ENCODE assay signal across 19 cellular contexts in the genomic region with DNA sequence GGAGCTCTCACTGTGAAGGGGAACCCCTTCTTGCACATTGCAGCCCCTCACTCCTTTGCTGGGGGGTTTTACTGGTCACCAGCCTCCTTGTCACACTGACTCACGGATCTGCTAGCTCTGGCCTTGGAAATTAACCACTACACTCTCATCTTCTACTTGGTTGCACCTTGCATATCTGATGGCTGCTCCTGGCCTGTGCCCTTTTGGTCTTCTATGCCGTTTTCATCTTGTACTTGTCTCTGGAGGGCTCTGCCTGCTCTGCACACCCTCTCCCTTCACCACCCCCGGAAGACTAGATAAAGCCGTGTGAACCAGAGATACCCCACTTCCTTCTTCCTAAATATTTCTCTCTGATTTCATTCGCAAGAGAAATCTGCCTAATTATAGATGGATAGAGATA. TPM values are rescaled to one million over a fixed set of nuclear protein-coding genes. Genes with fewer than 3 reads are reported as not detected.
A peak's percentile ranks its signal among the peaks of the same experiment; 100 is the strongest.
DNase-seq lines count a peak whose midpoint lies in the region; ATAC-seq and TF ChIP-seq lines count a peak whose summit lies in the region.
"Had no signal": no experiment of that assay in that cellular context is flagged by ENCODE, and none has a peak within 500 bp of the region (broad histone marks: within the 10 kb centered on the region; RNA-seq: fewer than 3 reads in every experiment).

No MANE protein-coding gene starts in this region.

- peak; percentile 76 for ATAC-seq in DND-41 (ENCODE audit: insufficient read depth, low read depth)
- ATAC-seq: gastroesophageal sphincter, HCT116 had no signal

- POLR2A ChIA-PET in OCI-LY7 (lab: Charles Lee): interaction anchor here (0.9 kb wide), 2 partner anchors 8 to 26 kb away, joined by 5 to 6 read pairs; no protein-coding TSS in a partner anchor

- H3K4me1 Mint-ChIP-seq in activated T-helper 2 cell treated with anti-CD3 and anti-CD28 coated beads, Interferon-gamma antibody, Interleukin-2, Interleukin-4, amounts not matched to agents 10 μg/mL and 5 μg/mL and 100 μg/mL, durations not matched to agents 14 hours and 24 hours and 36 hours (ENCODE audit: low read depth): peaks cover 62% of the 10 kb centered on the region
- peaks cover 52% of the 10 kb centered on the region for H3K4me1 Mint-ChIP-seq in neural progenitor cell

- H3K9me2 ChIP-seq in OCI-LY7 (ENCODE audit: insufficient read depth, low read length): no peaks in the 10 kb centered on the region

- H3K27ac ChIP-seq in DND-41 (ENCODE audit: low read length) (peak overlapping the region; percentile 84), OCI-LY7 (ENCODE audit: low read depth, low read length, poor library complexity, severe bottlenecking) (no peak overlapping the region), neural progenitor cell (no peak overlapping the region)
- H3K27ac ChIP-seq: BLaER1, gastroesophageal sphincter, left ventricle myocardium inferior, parathyroid adenoma had no signal

- H3F3A ChIP-seq in neural progenitor cell (ENCODE audit: low read depth): peaks cover 5% of the 10 kb centered on the region

- H3K36me3 Mint-ChIP-seq in activated T-helper 2 cell treated with anti-CD3 and anti-CD28 coated beads, Interferon-gamma antibody, Interleukin-2, Interleukin-4, amounts not matched to agents 10 μg/mL and 5 μg/mL and 100 μg/mL, durations not matched to agents 14 hours and 24 hours and 36 hours (ENCODE audit: low read depth): peaks cover 64% of the 10 kb centered on the region
- H3K36me3 Mint-ChIP-seq in neural progenitor cell: peaks cover 7% of the 10 kb centered on the region

- TF ChIP-seq CTCF in DND-41 (IDR thresholded peaks at IDR 0.05; ENCODE audit: borderline replicate concordance, extremely low read depth, low read length, poor library complexity, severe bottlenecking): no peak
- TF ChIP-seq CTCF in OCI-LY7 (conservative IDR thresholded peaks at IDR 0.05; ENCODE audit: low read length): no peak
- TF ChIP-seq CTCF in neural progenitor cell (IDR thresholded peaks at IDR 0.05): no peak

- peaks cover 10% of the 10 kb centered on the region for H3K9me3 Mint-ChIP-seq in activated T-helper 2 cell treated with anti-CD3 and anti-CD28 coated beads, Interferon-gamma antibody, Interleukin-2, Interleukin-4, amounts not matched to agents 10 μg/mL and 5 μg/mL and 100 μg/mL, durations not matched to agents 14 hours and 24 hours and 36 hours
- H3K9me3 Mint-ChIP-seq in neural progenitor cell: peaks cover 6% of the 10 kb centered on the region

- DNase-seq in DND-41 (no peak), OCI-LY7 (ENCODE audit: low spot score) (peak; percentile 33), neural progenitor cell (ENCODE audit: low spot score) (no peak), HuH-7.5 (ENCODE audit: low spot score) (no peak), Kasumi-1 (lab: John Stamatoyannopoulos, UW) (no peak), OCI-M2 (lab: John Stamatoyannopoulos, UW; ENCODE audit: unreplicated experiment) (no peak)
- DNase-seq in activated T-helper 2 cell treated with anti-CD3 and anti-CD28 coated beads, Interferon-gamma antibody, Interleukin-2, Interleukin-4, amounts not matched to agents 10 μg/mL and 5 μg/mL and 100 μg/mL, durations not matched to agents 14 hours and 24 hours and 36 hours (ENCODE audit: low spot score): no peak
- DNase-seq: amniotic stem cell, DMS53, left ventricle myocardium inferior, NCI-H345, SIG-M5 had no signal

- H3K36me3 ChIP-seq in DND-41 (ENCODE audit: insufficient read depth, low read length): peaks cover 23% of the 10 kb centered on the region
- no peaks in the 10 kb centered on the region for H3K36me3 ChIP-seq in OCI-LY7 (ENCODE audit: insufficient read depth, low read length)
- no peaks in the 10 kb centered on the region for H3K36me3 ChIP-seq in neural progenitor cell
- H3K36me3 ChIP-seq: BLaER1, gastroesophageal sphincter, left ventricle myocardium inferior, thyroid gland had no signal

- H3K4me2 ChIP-seq in DND-41 (ENCODE audit: insufficient read depth, low read length) (peak overlapping the region; percentile 64), OCI-LY7 (ENCODE audit: low read length) (peak overlapping the region; percentile 19; the same call in 1 of the 2 replicates), neural progenitor cell (peak overlapping the region; percentile 51)
- H3K4me2 ChIP-seq: BLaER1 had no signal

- intact Hi-C loops in OCI-LY7 (cut with micrococcal nuclease; ENCODE audit: unreplicated experiment): no loop called here
- intact Hi-C loops in activated T-helper 2 cell treated with anti-CD3 and anti-CD28 coated beads, Interferon-gamma antibody, Interleukin-2, Interleukin-4, amounts not matched to agents 10 μg/mL and 5 μg/mL and 100 μg/mL, durations not matched to agents 14 hours and 24 hours and 36 hours (cut with micrococcal nuclease): loop anchor here (1.0 to 5.0 kb wide), 5 partner anchors 9 to 44 kb away; a partner anchor contains a TSS

- H3K79me2 ChIP-seq in DND-41 (ENCODE audit: insufficient read depth, low read length): peaks cover 87% of the 10 kb centered on the region
- H3K79me2 ChIP-seq in OCI-LY7 (ENCODE audit: insufficient read depth, low read depth, low read length): no peaks in the 10 kb centered on the region
- H3K79me2 ChIP-seq in neural progenitor cell (ENCODE audit: low read depth): no peaks in the 10 kb centered on the region
- H3K79me2 ChIP-seq: parathyroid adenoma had no signal

- H3K27ac Mint-ChIP-seq in activated T-helper 2 cell treated with anti-CD3 and anti-CD28 coated beads, Interferon-gamma antibody, Interleukin-2, Interleukin-4, amounts not matched to agents 10 μg/mL and 5 μg/mL and 100 μg/mL, durations not matched to agents 14 hours and 24 hours and 36 hours: peak overlapping the region; percentile 79
- H3K27ac Mint-ChIP-seq in neural progenitor cell: peak overlapping the region; percentile 94

- CTCF ChIA-PET in OCI-LY7 (lab: Charles Lee; ENCODE audit: unreplicated experiment): no interaction called here

- no peaks in the 10 kb centered on the region for H3K9me3 ChIP-seq in DND-41 (ENCODE audit: insufficient read depth, low read length, severe bottlenecking)
- no peaks in the 10 kb centered on the region for H3K9me3 ChIP-seq in OCI-LY7 (ENCODE audit: low read length)
- no peaks in the 10 kb centered on the region for H3K9me3 ChIP-seq in neural progenitor cell (ENCODE audit: low read depth)
- H3K9me3 ChIP-seq: BLaER1, gastroesophageal sphincter, left ventricle myocardium inferior, thyroid gland had no signal

- H3K27me3 Mint-ChIP-seq in activated T-helper 2 cell treated with anti-CD3 and anti-CD28 coated beads, Interferon-gamma antibody, Interleukin-2, Interleukin-4, amounts not matched to agents 10 μg/mL and 5 μg/mL and 100 μg/mL, durations not matched to agents 14 hours and 24 hours and 36 hours (ENCODE audit: low read depth): no peaks in the 10 kb centered on the region
- H3K27me3 Mint-ChIP-seq in neural progenitor cell (ENCODE audit: insufficient read depth, low read depth): peaks cover 10% of the 10 kb centered on the region

- peak overlapping the region; percentile 41 for H3K9ac ChIP-seq in DND-41 (ENCODE audit: low read depth, low read length)
- H3K9ac ChIP-seq in neural progenitor cell: no peak overlapping the region
- H3K9ac ChIP-seq: BLaER1, parathyroid adenoma had no signal

- peak overlapping the region; percentile 43 for H3K4me3 Mint-ChIP-seq in activated T-helper 2 cell treated with anti-CD3 and anti-CD28 coated beads, Interferon-gamma antibody, Interleukin-2, Interleukin-4, amounts not matched to agents 10 μg/mL and 5 μg/mL and 100 μg/mL, durations not matched to agents 14 hours and 24 hours and 36 hours (ENCODE audit: low read depth)
- H3K4me3 Mint-ChIP-seq in neural progenitor cell: peak overlapping the region; percentile 2

- H4K20me1 ChIP-seq in DND-41 (ENCODE audit: insufficient read depth, low read length): peaks cover 7% of the 10 kb centered on the region
- no peaks in the 10 kb centered on the region for H4K20me1 ChIP-seq in OCI-LY7 (ENCODE audit: insufficient read depth, low read length)
- H4K20me1 ChIP-seq in neural progenitor cell (ENCODE audit: low read depth): no peaks in the 10 kb centered on the region
- H4K20me1 ChIP-seq: BLaER1 had no signal

- H3K4me3 ChIP-seq in DND-41 (ENCODE audit: low read depth in 1 of 2, low read length in 2 of 2) (peak overlapping the region in 1 of 2 experiments; percentile 41; a peak in 2 of 4 replicates), OCI-LY7 (ENCODE audit: low read depth, low read length, poor library complexity, severe bottlenecking) (no peak overlapping the region), neural progenitor cell (no peak overlapping the region)
- H3K4me3 ChIP-seq: BLaER1, gastroesophageal sphincter, left ventricle myocardium inferior, thyroid gland had no signal

- no TSS peak for BruUV-seq in OCI-LY7 (replicated peaks; lab: Mats Ljungman, UMichigan)

- H3K27me3 ChIP-seq in DND-41 (ENCODE audit: insufficient read depth, low read length, poor library complexity): no peaks in the 10 kb centered on the region
- H3K27me3 ChIP-seq in neural progenitor cell: no peaks in the 10 kb centered on the region
- H3K27me3 ChIP-seq: BLaER1, thyroid gland had no signal

- H3K4me1 ChIP-seq in DND-41 (ENCODE audit: insufficient read depth, low read length) (peaks cover 67% of the 10 kb centered on the region), OCI-LY7 (ENCODE audit: insufficient read depth, low read length, poor library complexity, severe bottlenecking) (peaks cover 14% of the 10 kb centered on the region), neural progenitor cell (peaks cover 27% of the 10 kb centered on the region)
- H3K4me1 ChIP-seq: BLaER1, gastroesophageal sphincter, left ventricle myocardium inferior, parathyroid adenoma had no signal

- H2AFZ ChIP-seq in DND-41 (ENCODE audit: low read depth, low read length) (no peak overlapping the region), OCI-LY7 (ENCODE audit: low read length) (peak overlapping the region; percentile 65), neural progenitor cell (replicated peaks) (no peak overlapping the region)
- H2AFZ ChIP-seq: parathyroid adenoma had no signal

RNA-seq across cellular contexts. Expression of a gene that starts 44.6 kb away (rescaled TPM):
- total RNA-seq in OCI-LY7 (2014; rRNA removed; shearing (Covaris generic)): 1.6 and 2.3 TPM in 2 replicates
- 1.2 and 2.2 TPM in 2 replicates for total RNA-seq in OCI-LY7 (2022)
- total RNA-seq in activated T-helper 2 cell treated with anti-CD3 and anti-CD28 coated beads, Interferon-gamma antibody, Interleukin-2, Interleukin-4, amounts not matched to agents 10 μg/mL and 5 μg/mL and 100 μg/mL, durations not matched to agents 14 hours and 24 hours and 36 hours: 193 and 196 TPM in 2 replicates
- 1.3 and 1.5 TPM in 2 replicates for total RNA-seq in neural progenitor cell (ENCODE audit: low replicate concordance)
- total RNA-seq: HT-29, M059J had no signal

Comparison
In these comparisons a context has a peak if more than half of its experiments do, and no peak if none do; other contexts are left out.
1. RNA of a gene that starts 44.6 kb away (total RNA-seq): 193 to 196 TPM in activated T-helper 2 cell treated with anti-CD3 and anti-CD28 coated beads, Interferon-gamma antibody, Interleukin-2, Interleukin-4, amounts not matched to agents 10 μg/mL and 5 μg/mL and 100 μg/mL, durations not matched to agents 14 hours and 24 hours and 36 hours; 1.2 to 2.3 TPM in OCI-LY7 and 1.3 to 1.5 TPM in neural progenitor cell; every median in the first group is over 10 times any median in the second.
2. Peak in every context shown above with its lines, with median percentiles within 50 percentile points of each other: H3K4me2 ChIP-seq.